2 cellular contexts compared by ENCODE assay signal in the genomic region with DNA sequence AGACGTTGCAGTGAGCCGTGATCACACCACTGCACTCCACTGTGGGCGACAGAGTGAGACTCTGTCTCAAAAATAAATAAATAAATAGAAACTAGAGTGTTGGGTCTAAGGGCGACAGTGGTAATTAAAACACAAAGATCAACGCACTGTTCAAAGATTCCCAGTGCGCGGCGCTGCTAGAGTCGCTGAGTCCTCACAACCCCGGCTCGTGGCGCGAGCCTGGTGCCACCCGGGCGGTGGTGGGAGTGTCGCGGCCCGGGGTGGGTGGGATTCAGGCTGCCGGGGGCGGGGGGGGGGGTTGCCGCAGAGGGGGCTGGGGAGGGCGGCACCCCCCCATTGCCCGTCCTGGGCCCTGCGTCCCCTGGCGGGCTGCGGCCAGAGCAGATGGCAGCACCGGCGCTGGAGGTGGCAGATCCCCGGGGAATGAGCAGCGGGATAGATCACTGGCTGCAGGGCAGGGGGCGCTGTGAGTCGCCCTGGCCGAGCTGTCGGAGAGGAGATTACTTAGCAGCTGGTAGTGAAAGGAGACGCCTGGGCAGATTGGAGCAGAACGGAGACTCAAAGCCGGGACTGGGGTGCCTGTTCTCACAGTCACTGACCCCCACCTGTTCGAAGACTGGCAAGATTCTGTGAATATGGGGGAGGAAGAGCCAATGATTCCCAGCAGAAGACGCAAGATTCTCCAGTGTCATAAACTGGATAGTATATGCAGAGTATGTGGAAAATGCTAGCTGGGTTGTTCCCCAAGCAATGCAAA.
TF ChIP-seq lines count a peak whose summit lies in the region.

No MANE protein-coding gene starts in this region.

TF ChIP-seq in Ishikawa, 13 proteins besides CTCF, POLR2A, EP300 and RAD21:
- TF ChIP-seq YY1 (IDR thresholded peaks at IDR 0.05; ENCODE audit: low read depth) (no peak), TAF1 (IDR thresholded peaks at IDR 0.05; ENCODE audit: low read depth) (no peak), TCF12 (IDR thresholded peaks at IDR 0.05; ENCODE audit: low read depth) (no peak), ZBTB7A (IDR thresholded peaks at IDR 0.05; ENCODE audit: low read depth) (no peak), EGR1 (IDR thresholded peaks at IDR 0.05) (no peak), CREB1 (IDR thresholded peaks at IDR 0.05; ENCODE audit: low read depth) (no peak), TEAD4 (IDR thresholded peaks at IDR 0.05) (no peak), NFIC (IDR thresholded peaks at IDR 0.05) (no peak), CEBPB (IDR thresholded peaks at IDR 0.05) (no peak), FOXM1 (IDR thresholded peaks at IDR 0.05; ENCODE audit: borderline replicate concordance, low read depth) (no peak)
- TF ChIP-seq, protein P1, sequence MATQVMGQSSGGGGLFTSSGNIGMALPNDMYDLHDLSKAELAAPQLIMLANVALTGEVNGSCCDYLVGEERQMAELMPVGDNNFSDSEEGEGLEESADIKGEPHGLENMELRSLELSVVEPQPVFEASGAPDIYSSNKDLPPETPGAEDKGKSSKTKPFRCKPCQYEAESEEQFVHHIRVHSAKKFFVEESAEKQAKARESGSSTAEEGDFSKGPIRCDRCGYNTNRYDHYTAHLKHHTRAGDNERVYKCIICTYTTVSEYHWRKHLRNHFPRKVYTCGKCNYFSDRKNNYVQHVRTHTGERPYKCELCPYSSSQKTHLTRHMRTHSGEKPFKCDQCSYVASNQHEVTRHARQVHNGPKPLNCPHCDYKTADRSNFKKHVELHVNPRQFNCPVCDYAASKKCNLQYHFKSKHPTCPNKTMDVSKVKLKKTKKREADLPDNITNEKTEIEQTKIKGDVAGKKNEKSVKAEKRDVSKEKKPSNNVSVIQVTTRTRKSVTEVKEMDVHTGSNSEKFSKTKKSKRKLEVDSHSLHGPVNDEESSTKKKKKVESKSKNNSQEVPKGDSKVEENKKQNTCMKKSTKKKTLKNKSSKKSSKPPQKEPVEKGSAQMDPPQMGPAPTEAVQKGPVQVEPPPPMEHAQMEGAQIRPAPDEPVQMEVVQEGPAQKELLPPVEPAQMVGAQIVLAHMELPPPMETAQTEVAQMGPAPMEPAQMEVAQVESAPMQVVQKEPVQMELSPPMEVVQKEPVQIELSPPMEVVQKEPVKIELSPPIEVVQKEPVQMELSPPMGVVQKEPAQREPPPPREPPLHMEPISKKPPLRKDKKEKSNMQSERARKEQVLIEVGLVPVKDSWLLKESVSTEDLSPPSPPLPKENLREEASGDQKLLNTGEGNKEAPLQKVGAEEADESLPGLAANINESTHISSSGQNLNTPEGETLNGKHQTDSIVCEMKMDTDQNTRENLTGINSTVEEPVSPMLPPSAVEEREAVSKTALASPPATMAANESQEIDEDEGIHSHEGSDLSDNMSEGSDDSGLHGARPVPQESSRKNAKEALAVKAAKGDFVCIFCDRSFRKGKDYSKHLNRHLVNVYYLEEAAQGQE (IDR thresholded peaks at IDR 0.05; ENCODE audit: low read depth): no peak
- TF ChIP-seq, protein P2, sequence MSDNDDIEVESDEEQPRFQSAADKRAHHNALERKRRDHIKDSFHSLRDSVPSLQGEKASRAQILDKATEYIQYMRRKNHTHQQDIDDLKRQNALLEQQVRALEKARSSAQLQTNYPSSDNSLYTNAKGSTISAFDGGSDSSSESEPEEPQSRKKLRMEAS (IDR thresholded peaks at IDR 0.05): no peak
- TF ChIP-seq, protein P3, sequence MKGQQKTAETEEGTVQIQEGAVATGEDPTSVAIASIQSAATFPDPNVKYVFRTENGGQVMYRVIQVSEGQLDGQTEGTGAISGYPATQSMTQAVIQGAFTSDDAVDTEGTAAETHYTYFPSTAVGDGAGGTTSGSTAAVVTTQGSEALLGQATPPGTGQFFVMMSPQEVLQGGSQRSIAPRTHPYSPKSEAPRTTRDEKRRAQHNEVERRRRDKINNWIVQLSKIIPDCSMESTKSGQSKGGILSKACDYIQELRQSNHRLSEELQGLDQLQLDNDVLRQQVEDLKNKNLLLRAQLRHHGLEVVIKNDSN (IDR thresholded peaks at IDR 0.05): no peak

TF ChIP-seq in HepG2, 621 proteins besides CTCF, POLR2A, EP300 and RAD21:
- TF ChIP-seq HIVEP1 (CRISPR knock-in tag; IDR thresholded peaks at IDR 0.05): no peak
- TF ChIP-seq, protein P4, sequence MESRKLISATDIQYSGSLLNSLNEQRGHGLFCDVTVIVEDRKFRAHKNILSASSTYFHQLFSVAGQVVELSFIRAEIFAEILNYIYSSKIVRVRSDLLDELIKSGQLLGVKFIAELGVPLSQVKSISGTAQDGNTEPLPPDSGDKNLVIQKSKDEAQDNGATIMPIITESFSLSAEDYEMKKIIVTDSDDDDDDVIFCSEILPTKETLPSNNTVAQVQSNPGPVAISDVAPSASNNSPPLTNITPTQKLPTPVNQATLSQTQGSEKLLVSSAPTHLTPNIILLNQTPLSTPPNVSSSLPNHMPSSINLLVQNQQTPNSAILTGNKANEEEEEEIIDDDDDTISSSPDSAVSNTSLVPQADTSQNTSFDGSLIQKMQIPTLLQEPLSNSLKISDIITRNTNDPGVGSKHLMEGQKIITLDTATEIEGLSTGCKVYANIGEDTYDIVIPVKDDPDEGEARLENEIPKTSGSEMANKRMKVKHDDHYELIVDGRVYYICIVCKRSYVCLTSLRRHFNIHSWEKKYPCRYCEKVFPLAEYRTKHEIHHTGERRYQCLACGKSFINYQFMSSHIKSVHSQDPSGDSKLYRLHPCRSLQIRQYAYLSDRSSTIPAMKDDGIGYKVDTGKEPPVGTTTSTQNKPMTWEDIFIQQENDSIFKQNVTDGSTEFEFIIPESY (CRISPR knock-in tag; IDR thresholded peaks at IDR 0.05): peak; percentile 70; the same call in 1 of the 2 replicates
- TF ChIP-seq STAG1 (CRISPR knock-in tag; IDR thresholded peaks at IDR 0.05): peak; percentile 16; the same call in 1 of the 2 replicates
- no peak for TF ChIP-seq ZNF3 (CRISPR knock-in tag; IDR thresholded peaks at IDR 0.05)
- TF ChIP-seq SNAPC2 (CRISPR knock-in tag; IDR thresholded peaks at IDR 0.05): no peak
- TF ChIP-seq HNRNPL (IDR thresholded peaks at IDR 0.05; ENCODE audit: low read depth, low read length): no peak
